ENCODE assay signal across 10 cellular contexts in the genomic region with DNA sequence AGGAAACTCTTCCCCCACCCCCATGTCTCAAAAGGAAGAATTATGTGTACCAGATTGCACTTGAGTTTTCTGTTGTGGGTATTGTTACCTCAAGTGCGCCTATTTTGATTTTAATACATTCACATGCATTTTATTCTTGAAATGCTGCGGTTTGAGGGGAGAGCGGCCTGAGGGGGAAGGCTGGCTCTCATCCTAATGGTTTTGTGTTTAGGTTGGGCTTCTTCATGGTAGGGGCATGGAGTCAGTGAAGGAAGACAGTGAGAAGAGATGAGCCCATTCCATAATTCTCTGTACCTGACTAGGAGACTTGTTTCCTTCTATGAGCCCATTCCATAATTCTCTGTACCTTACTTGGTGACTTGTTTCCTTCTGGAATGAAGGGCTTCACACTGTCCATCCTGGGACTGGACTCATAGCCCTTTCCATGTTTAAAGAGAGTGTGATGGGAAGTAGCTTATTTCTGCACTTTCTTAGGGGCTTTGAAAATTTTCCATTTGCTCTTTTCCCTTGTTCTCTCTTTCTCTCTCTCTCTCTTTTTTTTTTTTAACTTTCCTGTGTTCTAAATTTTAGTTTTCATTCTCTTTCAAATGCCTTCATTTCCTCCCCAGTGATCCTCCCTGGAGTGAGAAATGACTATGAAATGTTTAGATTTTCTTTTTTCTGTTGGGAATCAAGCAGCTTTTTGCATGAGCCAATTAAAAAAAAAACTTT. TPM values are rescaled to one million over a fixed set of nuclear protein-coding genes. Genes with fewer than 3 reads are reported as not detected.
DNase-seq lines count a peak whose midpoint lies in the region; ATAC-seq and TF ChIP-seq lines count a peak whose summit lies in the region.
"Had no signal": no experiment of that assay in that cellular context is flagged by ENCODE, and none has a peak within 500 bp of the region (broad histone marks: within the 10 kb centered on the region; RNA-seq: fewer than 3 reads in every experiment).

No MANE protein-coding gene starts in this region.

- no peak for TF ChIP-seq CTCF in glutamatergic neuron (IDR thresholded peaks at IDR 0.05; ENCODE audit: partially characterized antibody, unreplicated experiment)

- peaks cover 46% of the 10 kb centered on the region for H3K4me1 Mint-ChIP-seq in activated CD4-positive, alpha-beta T cell treated with anti-CD3 and anti-CD28 coated beads, Interleukin-2, amount 10 ng/mL, durations not matched to agents 24 days and 14 days
- H3K4me1 Mint-ChIP-seq in T-helper 17 cell (peaks cover 12% of the 10 kb centered on the region), glutamatergic neuron (ENCODE audit: low read depth, unreplicated experiment) (no peaks in the 10 kb centered on the region)
- peaks cover 12% of the 10 kb centered on the region for H3K4me1 Mint-ChIP-seq in stimulated activated effector memory CD8-positive, alpha-beta T cell treated with anti-CD3 and anti-CD28 coated beads, Interleukin-12 subunit alpha, Interleukin-12 subunit beta, amount 100 ng/mL, for 72 hours

- intact Hi-C loops in activated CD4-positive, alpha-beta T cell treated with anti-CD3 and anti-CD28 coated beads, Interleukin-2, amount 10 ng/mL, durations not matched to agents 24 days and 14 days (cut with micrococcal nuclease): loop anchor here (1.0 to 10.0 kb wide), 4 partner anchors 104 to 269 kb away; a partner anchor contains a TSS

- ATAC-seq in T-helper 17 cell (no peak), HG02852 (IDR thresholded peaks at IDR 0.05; ENCODE audit: unreplicated experiment) (no peak), HG03460 (IDR thresholded peaks at IDR 0.05; ENCODE audit: unreplicated experiment) (no peak)
- ATAC-seq in stimulated activated effector memory CD8-positive, alpha-beta T cell treated with anti-CD3 and anti-CD28 coated beads, Interleukin-12 subunit alpha, Interleukin-12 subunit beta, amount 100 ng/mL, for 72 hours: no peak

- H3K9me3 Mint-ChIP-seq in activated CD4-positive, alpha-beta T cell treated with anti-CD3 and anti-CD28 coated beads, Interleukin-2, amount 10 ng/mL, durations not matched to agents 24 days and 14 days: no peaks in the 10 kb centered on the region
- H3K9me3 Mint-ChIP-seq in glutamatergic neuron (ENCODE audit: unreplicated experiment): peaks cover 5% of the 10 kb centered on the region
- no peaks in the 10 kb centered on the region for H3K9me3 Mint-ChIP-seq in stimulated activated effector memory CD8-positive, alpha-beta T cell treated with anti-CD3 and anti-CD28 coated beads, Interleukin-12 subunit alpha, Interleukin-12 subunit beta, amount 100 ng/mL, for 72 hours

- no peak for DNase-seq in activated CD4-positive, alpha-beta T cell treated with anti-CD3 and anti-CD28 coated beads, Interleukin-2, amount 10 ng/mL, durations not matched to agents 24 days and 14 days
- no peak for DNase-seq in activated CD4-positive, alpha-beta T cell treated with anti-CD3 and anti-CD28 coated beads for 4 hours
- DNase-seq in T-helper 17 cell (no peak), glutamatergic neuron (no peak), epidermal melanocyte (ENCODE audit: insufficient read length, low spot score) (no peak)
- no peak for DNase-seq in stimulated activated effector memory CD8-positive, alpha-beta T cell treated with anti-CD3 and anti-CD28 coated beads, Interleukin-12 subunit alpha, Interleukin-12 subunit beta, amount 100 ng/mL, for 72 hours (ENCODE audit: low spot score in 2 of 2)
- DNase-seq: amniotic stem cell, NCI-H1694 had no signal

- H3K27me3 Mint-ChIP-seq in activated CD4-positive, alpha-beta T cell treated with anti-CD3 and anti-CD28 coated beads, Interleukin-2, amount 10 ng/mL, durations not matched to agents 24 days and 14 days: peaks cover 8% of the 10 kb centered on the region
- H3K27me3 Mint-ChIP-seq in T-helper 17 cell (peaks cover 45% of the 10 kb centered on the region), glutamatergic neuron (ENCODE audit: unreplicated experiment) (peaks cover 14% of the 10 kb centered on the region)

- H3K27ac Mint-ChIP-seq in activated CD4-positive, alpha-beta T cell treated with anti-CD3 and anti-CD28 coated beads, Interleukin-2, amount 10 ng/mL, durations not matched to agents 24 days and 14 days: peak overlapping the region; percentile 89
- H3K27ac Mint-ChIP-seq in T-helper 17 cell: no peak overlapping the region
- H3K27ac Mint-ChIP-seq in glutamatergic neuron (ENCODE audit: unreplicated experiment): no peak overlapping the region
- H3K27ac Mint-ChIP-seq in stimulated activated effector memory CD8-positive, alpha-beta T cell treated with anti-CD3 and anti-CD28 coated beads, Interleukin-12 subunit alpha, Interleukin-12 subunit beta, amount 100 ng/mL, for 72 hours: peak overlapping the region; percentile 90

- H3K4me3 Mint-ChIP-seq in activated CD4-positive, alpha-beta T cell treated with anti-CD3 and anti-CD28 coated beads, Interleukin-2, amount 10 ng/mL, durations not matched to agents 24 days and 14 days: peak overlapping the region; percentile 93
- H3K4me3 Mint-ChIP-seq in T-helper 17 cell (peak overlapping the region; percentile 87), glutamatergic neuron (ENCODE audit: unreplicated experiment) (peak overlapping the region; percentile 6)
- H3K4me3 Mint-ChIP-seq in stimulated activated effector memory CD8-positive, alpha-beta T cell treated with anti-CD3 and anti-CD28 coated beads, Interleukin-12 subunit alpha, Interleukin-12 subunit beta, amount 100 ng/mL, for 72 hours: peak overlapping the region; percentile 81

- H3K36me3 Mint-ChIP-seq in activated CD4-positive, alpha-beta T cell treated with anti-CD3 and anti-CD28 coated beads, Interleukin-2, amount 10 ng/mL, durations not matched to agents 24 days and 14 days (ENCODE audit: low read depth): peaks cover 40% of the 10 kb centered on the region
- no peaks in the 10 kb centered on the region for H3K36me3 Mint-ChIP-seq in T-helper 17 cell (ENCODE audit: low read depth)
- H3K36me3 Mint-ChIP-seq in glutamatergic neuron (ENCODE audit: unreplicated experiment): no peaks in the 10 kb centered on the region
- H3K36me3 Mint-ChIP-seq in stimulated activated effector memory CD8-positive, alpha-beta T cell treated with anti-CD3 and anti-CD28 coated beads, Interleukin-12 subunit alpha, Interleukin-12 subunit beta, amount 100 ng/mL, for 72 hours: peaks cover 48% of the 10 kb centered on the region

- H3K9me3 ChIP-seq in T-helper 17 cell (ENCODE audit: control insufficient read depth, low read length, poor library complexity, severe bottlenecking): no peaks in the 10 kb centered on the region

RNA-seq across cellular contexts. Expression of a gene that starts 1.9 kb away (rescaled TPM):
- 135 and 138 TPM in 2 replicates for total RNA-seq in activated CD4-positive, alpha-beta T cell treated with anti-CD3 and anti-CD28 coated beads, Interleukin-2, amount 10 ng/mL, durations not matched to agents 24 days and 14 days
- total RNA-seq in T-helper 17 cell (under 1 TPM; 0.05 to 0.07 TPM), glutamatergic neuron (ENCODE audit: unreplicated experiment) (2.6 TPM)

Comparison
In these comparisons a context has a peak if more than half of its experiments do, and no peak if none do; other contexts are left out.
1. H3K27ac Mint-ChIP-seq: peak in activated CD4-positive, alpha-beta T cell treated with anti-CD3 and anti-CD28 coated beads, Interleukin-2, amount 10 ng/mL, durations not matched to agents 24 days and 14 days (single experiment) and stimulated activated effector memory CD8-positive, alpha-beta T cell treated with anti-CD3 and anti-CD28 coated beads, Interleukin-12 subunit alpha, Interleukin-12 subunit beta, amount 100 ng/mL, for 72 hours (single experiment); none in T-helper 17 cell (single experiment) and glutamatergic neuron (single experiment).
2. H3K4me3 Mint-ChIP-seq: peak in every context shown above with its lines; median percentile 93 in activated CD4-positive, alpha-beta T cell treated with anti-CD3 and anti-CD28 coated beads, Interleukin-2, amount 10 ng/mL, durations not matched to agents 24 days and 14 days; 87 in T-helper 17 cell; 81 in stimulated activated effector memory CD8-positive, alpha-beta T cell treated with anti-CD3 and anti-CD28 coated beads, Interleukin-12 subunit alpha, Interleukin-12 subunit beta, amount 100 ng/mL, for 72 hours; 6 in glutamatergic neuron.
3. RNA of a gene that starts 1.9 kb away (total RNA-seq): 135 to 138 TPM in activated CD4-positive, alpha-beta T cell treated with anti-CD3 and anti-CD28 coated beads, Interleukin-2, amount 10 ng/mL, durations not matched to agents 24 days and 14 days; 2.6 TPM in glutamatergic neuron (single experiment) and 0.05 to 0.07 TPM in T-helper 17 cell; every median in the first group is over 10 times any median in the second.